Comparison of ENCODE assay signal across 27 cellular contexts in genomic region chr17:9242983-9243382, GRCh38.
DNase-seq lines count a peak whose midpoint lies in the region; ATAC-seq and TF ChIP-seq lines count a peak whose summit lies in the region.
"Had no signal": no experiment of that assay in that cellular context is flagged by ENCODE, and none has a peak within 500 bp of the region (broad histone marks: within the 10 kb centered on the region; RNA-seq: fewer than 3 reads in every experiment).

No MANE protein-coding gene starts in this region.

- no peak for TF ChIP-seq CTCF in CD4-positive, alpha-beta T cell (IDR thresholded peaks at IDR 0.05)
- no peak for TF ChIP-seq CTCF in suprapubic skin (IDR thresholded peaks at IDR 0.05)

- H4K8ac ChIP-seq in mesenchymal stem cell (ENCODE audit: low read length) = no peak overlapping the region

- H3K36me3 ChIP-seq in SJSA1 (no peaks in the 10 kb centered on the region), mucosa of rectum (ENCODE audit: control insufficient read depth in 2 of 2, insufficient read depth in 2 of 2, low read length in 2 of 2) (no peaks in the 10 kb centered on the region), suprapubic skin (peaks cover 10% of the 10 kb centered on the region), mesenchymal stem cell (ENCODE audit: control insufficient read depth in 1 of 2, insufficient read depth in 2 of 2, low read depth in 1 of 2, low read length in 2 of 2) (peaks cover 0 to 15% of the 10 kb centered on the region in 2 experiments)
- H3K36me3 ChIP-seq: right lobe of liver had no signal

- no peak overlapping the region for H3K14ac ChIP-seq in mesenchymal stem cell (ENCODE audit: low read length in 2 of 2)

- no peak overlapping the region for H3K4me2 ChIP-seq in mesenchymal stem cell (ENCODE audit: low read length, poor library complexity, severe bottlenecking)

- no peaks in the 10 kb centered on the region for H3K9me3 ChIP-seq in CD4-positive, alpha-beta T cell (ENCODE audit: control insufficient read depth, low read length)
- H3K9me3 ChIP-seq in SJSA1 (replicated peaks) = no peaks in the 10 kb centered on the region; the same call in 1 of the 2 replicates
- H3K9me3 ChIP-seq in mucosa of rectum (ENCODE audit: control insufficient read depth in 2 of 2, low read length in 2 of 2) = no peaks in the 10 kb centered on the region
- H3K9me3 ChIP-seq in suprapubic skin = no peaks in the 10 kb centered on the region
- H3K9me3 ChIP-seq in mesenchymal stem cell (ENCODE audit: control insufficient read depth, low read length) = no peaks in the 10 kb centered on the region
- H3K9me3 ChIP-seq: right lobe of liver had no signal

- H3K79me1 ChIP-seq in mesenchymal stem cell (replicated peaks; ENCODE audit: low read length, poor library complexity, severe bottlenecking) = no peaks in the 10 kb centered on the region

- no peak overlapping the region for H4K91ac ChIP-seq in mesenchymal stem cell (ENCODE audit: low read length)

- H2AK5ac ChIP-seq in mesenchymal stem cell (ENCODE audit: low read length, severe bottlenecking) = no peak overlapping the region

- H3K4ac ChIP-seq in mesenchymal stem cell (ENCODE audit: low read depth in 1 of 2, low read length in 2 of 2) = no peak overlapping the region

- H2BK12ac ChIP-seq in mesenchymal stem cell (ENCODE audit: low read length in 2 of 2) = no peak overlapping the region

- H2BK5ac ChIP-seq in mesenchymal stem cell (ENCODE audit: low read depth, low read length, poor library complexity, severe bottlenecking) = no peak overlapping the region

- no peak overlapping the region for H3K27ac ChIP-seq in CD4-positive, alpha-beta T cell (ENCODE audit: low read depth, low read length)
- peak overlapping the region; percentile 24 for H3K27ac ChIP-seq in SJSA1
- peak overlapping the region; percentile 21 to 38 for H3K27ac ChIP-seq in mucosa of rectum (ENCODE audit: low read depth in 2 of 2, low read length in 2 of 2)
- H3K27ac ChIP-seq in suprapubic skin = peak overlapping the region; percentile 94
- no peak overlapping the region for H3K27ac ChIP-seq in mesenchymal stem cell (ENCODE audit: low read length, poor library complexity, severe bottlenecking)
- H3K27ac ChIP-seq: parathyroid adenoma, right lobe of liver had no signal

- H3K4me1 ChIP-seq in SJSA1 (replicated peaks) (peaks cover 54% of the 10 kb centered on the region), mucosa of rectum (ENCODE audit: control insufficient read depth in 2 of 2, insufficient read depth in 2 of 2, low read length in 2 of 2) (peaks cover 22 to 37% of the 10 kb centered on the region in 2 donors), suprapubic skin (peaks cover 48% of the 10 kb centered on the region), mesenchymal stem cell (ENCODE audit: control insufficient read depth, insufficient read depth, low read depth, low read length) (peaks cover 21% of the 10 kb centered on the region)

- H3K9ac ChIP-seq in mucosa of rectum (ENCODE audit: low read depth in 1 of 2, low read length in 2 of 2) = no peak overlapping the region
- no peak overlapping the region for H3K9ac ChIP-seq in mesenchymal stem cell (ENCODE audit: low read length)
- H3K9ac ChIP-seq: parathyroid adenoma had no signal

- H3K18ac ChIP-seq in mesenchymal stem cell (ENCODE audit: low read depth in 1 of 2, low read length in 2 of 2) = no peak overlapping the region

- DNase-seq in CD4-positive, alpha-beta T cell = no peak
- DNase-seq in SJSA1 (ENCODE audit: low read depth in 1 of 2, low spot score in 2 of 2) (no peak), suprapubic skin (ENCODE audit: low spot score in 2 of 2) (peak in 1 of 2 donors; percentile 50), putamen (ENCODE audit: low spot score) (no peak), mesenchymal stem cell (no peak)
- DNase-seq: activated CD8-positive, alpha-beta memory T cell treated with anti-CD3 and anti-CD28 coated beads, Interleukin-2, amount 50 U/mL, for 48 hours; activated CD8-positive, alpha-beta T cell treated with anti-CD3 and anti-CD28 coated beads for 36 hours; activated naive CD4-positive, alpha-beta T cell treated with anti-CD3 and anti-CD28 coated beads for 36 hours; CD4-positive, alpha-beta memory T cell; DND-41; endodermal cell; foreskin melanocyte; KG1; NCI-H2029 treated with DMSO at 0.1 percent for 48 hours; NCI-H2227 treated with DMSO at 0.1 percent for 48 hours; NCI-H526; NK-92 treated with Interleukin-12 subunit alpha and Interleukin-12 subunit beta, amount 100 ng/mL, for 24 hours; SHP77 treated with DMSO at 0.1 percent for 48 hours; stimulated activated CD4-positive, alpha-beta T cell treated with anti-CD3 and anti-CD28 coated beads, Interleukin-4, amount 100 ng/mL, for 24 hours had no signal

- no peak for TF ChIP-seq EP300 in suprapubic skin (IDR thresholded peaks at IDR 0.05)

- H3K27ac Mint-ChIP-seq in CD4-positive, alpha-beta T cell = peak overlapping the region; percentile 27
- H3K27ac Mint-ChIP-seq: activated CD8-positive, alpha-beta T cell treated with anti-CD3 and anti-CD28 coated beads for 36 hours; activated naive CD4-positive, alpha-beta T cell treated with anti-CD3 and anti-CD28 coated beads for 36 hours; dendritic cell treated with granulocyte-macrophage colony-stimulating factor and Interleukin-4, amounts not matched to agents 40 ng/mL and 50 ng/mL, for 4 days; endodermal cell had no signal

- POLR2A ChIA-PET in CD4-positive, alpha-beta T cell (lab: Charles Lee) = no interaction called here

- no peaks in the 10 kb centered on the region for H3K9me3 Mint-ChIP-seq in CD4-positive, alpha-beta T cell
- H3K9me3 Mint-ChIP-seq: activated CD8-positive, alpha-beta T cell treated with anti-CD3 and anti-CD28 coated beads for 36 hours; activated naive CD4-positive, alpha-beta T cell treated with anti-CD3 and anti-CD28 coated beads for 36 hours; CD4-positive, alpha-beta memory T cell; dendritic cell treated with granulocyte-macrophage colony-stimulating factor and Interleukin-4, amounts not matched to agents 40 ng/mL and 50 ng/mL, for 4 days; endodermal cell had no signal

- H3K27me3 Mint-ChIP-seq in CD4-positive, alpha-beta T cell = no peaks in the 10 kb centered on the region
- H3K27me3 Mint-ChIP-seq: CD4-positive, alpha-beta memory T cell had no signal

- no peak overlapping the region for H2BK120ac ChIP-seq in mesenchymal stem cell (ENCODE audit: low read depth, low read length)

- H3K4me3 ChIP-seq in SJSA1 = no peak overlapping the region
- H3K4me3 ChIP-seq in mucosa of rectum (ENCODE audit: low read length in 2 of 2) = no peak overlapping the region
- no peak overlapping the region for H3K4me3 ChIP-seq in suprapubic skin
- no peak overlapping the region for H3K4me3 ChIP-seq in mesenchymal stem cell (ENCODE audit: insufficient read depth in 1 of 2, low read depth in 1 of 2, low read length in 2 of 2)
- H3K4me3 ChIP-seq: lung, right lobe of liver had no signal

- no peak overlapping the region for H3K4me3 Mint-ChIP-seq in CD4-positive, alpha-beta T cell
- H3K4me3 Mint-ChIP-seq: activated CD8-positive, alpha-beta T cell treated with anti-CD3 and anti-CD28 coated beads for 36 hours; activated naive CD4-positive, alpha-beta T cell treated with anti-CD3 and anti-CD28 coated beads for 36 hours; CD4-positive, alpha-beta memory T cell; dendritic cell treated with granulocyte-macrophage colony-stimulating factor and Interleukin-4, amounts not matched to agents 40 ng/mL and 50 ng/mL, for 4 days; endodermal cell had no signal

- CTCF ChIA-PET in CD4-positive, alpha-beta T cell (lab: Charles Lee) = no interaction called here

- no peak for ATAC-seq in CD4-positive, alpha-beta T cell (ENCODE audit: poor library complexity)
- ATAC-seq in GM19328 (IDR thresholded peaks at IDR 0.05; ENCODE audit: unreplicated experiment) = no peak
- ATAC-seq in GM21515 (IDR thresholded peaks at IDR 0.05; ENCODE audit: unreplicated experiment) = no peak
- ATAC-seq: activated CD8-positive, alpha-beta T cell treated with anti-CD3 and anti-CD28 coated beads for 36 hours; esophagus mucosa; right lobe of liver had no signal

- WGBS in suprapubic skin = 62% methylated on average over 7 of the region's 8 CpGs
- 96% methylated on average over 8 of the region's 8 CpGs for WGBS in mesenchymal stem cell

- no peak overlapping the region for H2AFZ ChIP-seq in mesenchymal stem cell (ENCODE audit: low read depth, low read length)
- H2AFZ ChIP-seq: parathyroid adenoma had no signal

- H3K27me3 ChIP-seq in CD4-positive, alpha-beta T cell (ENCODE audit: control insufficient read depth, insufficient read depth, low read length) = no peaks in the 10 kb centered on the region
- H3K27me3 ChIP-seq in SJSA1 (replicated peaks) (no peaks in the 10 kb centered on the region), mucosa of rectum (ENCODE audit: control insufficient read depth in 2 of 2, insufficient read depth in 2 of 2, low read length in 2 of 2) (no peaks in the 10 kb centered on the region), suprapubic skin (no peaks in the 10 kb centered on the region), mesenchymal stem cell (ENCODE audit: control insufficient read depth in 1 of 2, insufficient read depth in 1 of 2, low read length in 2 of 2) (no peaks in the 10 kb centered on the region)
- H3K27me3 ChIP-seq: right lobe of liver had no signal

- no peak overlapping the region for H2BK15ac ChIP-seq in mesenchymal stem cell (ENCODE audit: low read depth, poor library complexity, severe bottlenecking)

- no peak overlapping the region for H3K23ac ChIP-seq in mesenchymal stem cell (ENCODE audit: low read length in 2 of 2)

- H3K36me3 Mint-ChIP-seq in CD4-positive, alpha-beta T cell (ENCODE audit: low read depth) = no peaks in the 10 kb centered on the region
- H3K36me3 Mint-ChIP-seq: CD4-positive, alpha-beta memory T cell had no signal

- intact Hi-C loops in CD4-positive, alpha-beta T cell (cut with DNase I, micrococcal nuclease) = no loop called here

- peaks cover 15% of the 10 kb centered on the region for H3K4me1 Mint-ChIP-seq in CD4-positive, alpha-beta T cell (ENCODE audit: low read depth)

- no peak for TF ChIP-seq POLR2A in suprapubic skin (IDR thresholded peaks at IDR 0.05)

Comparison
In these comparisons a context has a peak if more than half of its experiments do, and no peak if none do; other contexts are left out.
1. H3K27ac ChIP-seq: peak in SJSA1 (single experiment), mucosa of rectum (2 of 2) and suprapubic skin (single experiment); none in CD4-positive, alpha-beta T cell (single experiment) and mesenchymal stem cell (single experiment).